Comparison of ENCODE assay signal across 11 cellular contexts in genomic region chr5:157549954-157550549, GRCh38. TPM values are rescaled to one million over a fixed set of nuclear protein-coding genes. Genes with fewer than 3 reads are reported as not detected.
A peak's percentile ranks its signal among the peaks of the same experiment; 100 is the strongest.
DNase-seq lines count a peak whose midpoint lies in the region; ATAC-seq and TF ChIP-seq lines count a peak whose summit lies in the region.
"Had no signal": no experiment of that assay in that cellular context is flagged by ENCODE, and none has a peak within 500 bp of the region (broad histone marks: within the 10 kb centered on the region; RNA-seq: fewer than 3 reads in every experiment).

No MANE protein-coding gene starts in this region.

- H3K4me1 ChIP-seq in PC-3 (ENCODE audit: insufficient read depth, low read length) (peaks cover 49% of the 10 kb centered on the region), sigmoid colon (peaks cover 0 to 81% (median 72%) of the 10 kb centered on the region in 4 donors), ovary (ENCODE audit: insufficient read depth) (peaks cover 3% of the 10 kb centered on the region)

- no peaks in the 10 kb centered on the region for H3K27me3 Mint-ChIP-seq in activated CD4-positive, alpha-beta T cell treated with anti-CD3 and anti-CD28 coated beads for 36 hours
- H3K27me3 Mint-ChIP-seq in effector memory CD8-positive, alpha-beta T cell: no peaks in the 10 kb centered on the region

- ATAC-seq in activated CD4-positive, alpha-beta T cell treated with anti-CD3 and anti-CD28 coated beads for 36 hours: peak; percentile 5
- ATAC-seq in PC-3: no peak
- no peak for ATAC-seq in effector memory CD8-positive, alpha-beta T cell (replicated peaks)
- ATAC-seq in left lobe of liver: no peak
- no peak for ATAC-seq in GM18858 (IDR thresholded peaks at IDR 0.05; ENCODE audit: unreplicated experiment)
- ATAC-seq: body of pancreas had no signal

- H3K27me3 ChIP-seq in PC-3 (ENCODE audit: low read length) (no peaks in the 10 kb centered on the region), sigmoid colon (no peaks in the 10 kb centered on the region), ovary (no peaks in the 10 kb centered on the region)
- H3K27me3 ChIP-seq: body of pancreas, tibial nerve had no signal

- H3K4me3 ChIP-seq in PC-3 (ENCODE audit: low read length) (no peak overlapping the region), sigmoid colon (no peak overlapping the region), ovary (no peak overlapping the region)
- H3K4me3 ChIP-seq: body of pancreas, tibial nerve had no signal

- no peaks in the 10 kb centered on the region for H3K9me2 ChIP-seq in PC-3 (replicated peaks; ENCODE audit: low read length)

- H3K4me1 Mint-ChIP-seq in activated CD4-positive, alpha-beta T cell treated with anti-CD3 and anti-CD28 coated beads for 36 hours: peaks cover 79% of the 10 kb centered on the region
- peaks cover 34 to 59% of the 10 kb centered on the region in 2 donors for H3K4me1 Mint-ChIP-seq in effector memory CD8-positive, alpha-beta T cell (ENCODE audit: low read depth in 2 of 2)

- H3F3A ChIP-seq in PC-3 (ENCODE audit: low read length, unreplicated experiment): no peaks in the 10 kb centered on the region

- CTCF ChIA-PET in activated CD4-positive, alpha-beta T cell treated with anti-CD3 and anti-CD28 coated beads for 36 hours (lab: Charles Lee): interaction anchor here (0.7 to 1.6 kb wide), 5 partner anchors 8 to 207 kb away, joined by 3 to 4 read pairs (median 3); no protein-coding TSS in a partner anchor
- CTCF ChIA-PET in PC-3 (lab: Charles Lee): no interaction called here

- peak overlapping the region; percentile 41 for H3K4me2 ChIP-seq in PC-3 (ENCODE audit: low read length)
- H3K4me2 ChIP-seq: KMS-11 had no signal

- intact Hi-C loops in activated CD4-positive, alpha-beta T cell treated with anti-CD3 and anti-CD28 coated beads for 36 hours (cut with DNase I, micrococcal nuclease): no loop called here
- intact Hi-C loops in PC-3 (cut with micrococcal nuclease): loop anchor here (2.0 to 5.0 kb wide), 2 partner anchors 25 to 38 kb away; partner anchors contain the start of gene ADAM19
- intact Hi-C loops in sigmoid colon (cut with DNase I): no loop called here
- intact Hi-C loops in ovary (cut with DNase I): no loop called here

- H3K36me3 ChIP-seq in PC-3 (ENCODE audit: low read depth, low read length) (peaks cover 55% of the 10 kb centered on the region), sigmoid colon (no peaks in the 10 kb centered on the region), ovary (no peaks in the 10 kb centered on the region)
- H3K36me3 ChIP-seq: tibial nerve had no signal

- peak overlapping the region; percentile 51 for H3K27ac Mint-ChIP-seq in activated CD4-positive, alpha-beta T cell treated with anti-CD3 and anti-CD28 coated beads for 36 hours
- H3K27ac Mint-ChIP-seq in effector memory CD8-positive, alpha-beta T cell: peak overlapping the region in 1 of 2 donors; percentile 76

- no TSS peak for BruUV-seq in PC-3 (replicated peaks; lab: Mats Ljungman, UMichigan)

- peaks cover 99% of the 10 kb centered on the region for H3K79me2 ChIP-seq in PC-3 (ENCODE audit: low read length)

- no peak for DNase-seq in activated CD4-positive, alpha-beta T cell treated with anti-CD3 and anti-CD28 coated beads for 36 hours
- no peak for DNase-seq in activated CD4-positive, alpha-beta T cell treated with anti-CD3 and anti-CD28 coated beads for 1 hour
- DNase-seq in PC-3 (peak; percentile 50), sigmoid colon (no peak), ovary (no peak), left lobe of liver (ENCODE audit: low spot score) (no peak)
- no peak for DNase-seq in effector memory CD8-positive, alpha-beta T cell
- DNase-seq: body of pancreas had no signal

- H3K9me3 Mint-ChIP-seq in activated CD4-positive, alpha-beta T cell treated with anti-CD3 and anti-CD28 coated beads for 36 hours (ENCODE audit: low read depth): no peaks in the 10 kb centered on the region
- no peaks in the 10 kb centered on the region for H3K9me3 Mint-ChIP-seq in effector memory CD8-positive, alpha-beta T cell

- H3K27ac ChIP-seq in PC-3 (ENCODE audit: low read length) (peak overlapping the region; percentile 70), sigmoid colon (peak overlapping the region; percentile 79 to 95 (median 86)), ovary (no peak overlapping the region)
- H3K27ac ChIP-seq: body of pancreas, KMS-11 had no signal

- no peak for TF ChIP-seq EP300 in sigmoid colon (IDR thresholded peaks at IDR 0.05)
- no peak for TF ChIP-seq EP300 in ovary (IDR thresholded peaks at IDR 0.05)

- no peak overlapping the region for H2AFZ ChIP-seq in PC-3 (ENCODE audit: low read length)

- TF ChIP-seq CTCF in PC-3 (conservative IDR thresholded peaks at IDR 0.05; ENCODE audit: low read depth, low read length) (no peak), sigmoid colon (IDR thresholded peaks at IDR 0.05) (no peak), ovary (IDR thresholded peaks at IDR 0.05) (no peak)

- H3K9ac ChIP-seq in PC-3 (ENCODE audit: low read length): no peak overlapping the region
- H3K9ac ChIP-seq: KMS-11 had no signal

- no peak for TF ChIP-seq POLR2A in sigmoid colon (IDR thresholded peaks at IDR 0.05)
- TF ChIP-seq POLR2A in ovary (IDR thresholded peaks at IDR 0.05): no peak

- H3K9me3 ChIP-seq in PC-3 (ENCODE audit: low read length): no peaks in the 10 kb centered on the region
- H3K9me3 ChIP-seq in sigmoid colon: no peaks in the 10 kb centered on the region
- no peaks in the 10 kb centered on the region for H3K9me3 ChIP-seq in ovary
- H3K9me3 ChIP-seq: body of pancreas, tibial nerve had no signal

- peak overlapping the region; percentile 19 for H3K4me3 Mint-ChIP-seq in activated CD4-positive, alpha-beta T cell treated with anti-CD3 and anti-CD28 coated beads for 36 hours
- peak overlapping the region; percentile 32 to 57 for H3K4me3 Mint-ChIP-seq in effector memory CD8-positive, alpha-beta T cell

- H3K36me3 Mint-ChIP-seq in activated CD4-positive, alpha-beta T cell treated with anti-CD3 and anti-CD28 coated beads for 36 hours (ENCODE audit: low read depth): peaks cover 29% of the 10 kb centered on the region
- H3K36me3 Mint-ChIP-seq in effector memory CD8-positive, alpha-beta T cell (ENCODE audit: insufficient read depth): peaks cover 12% of the 10 kb centered on the region

- 84 to 86% methylated on average over 5 of the region's 5 CpGs for WGBS in sigmoid colon, 2 donors
- 85 to 87% (median 85%) methylated on average over 5 of the region's 5 CpGs for WGBS in ovary, 3 donors

- POLR2A ChIA-PET in activated CD4-positive, alpha-beta T cell treated with anti-CD3 and anti-CD28 coated beads for 36 hours (lab: Charles Lee): no interaction called here
- POLR2A ChIA-PET in PC-3 (lab: Charles Lee; ENCODE audit: unreplicated experiment): interaction anchor here (0.6 kb wide), 1 partner anchor 12 kb away, joined by 3 read pairs; no protein-coding TSS in a partner anchor

- H4K20me1 ChIP-seq in PC-3 (ENCODE audit: low read length): no peaks in the 10 kb centered on the region

RNA-seq across cellular contexts. Expression of gene ADAM19, which starts 25.5 kb away (rescaled TPM):
- total RNA-seq in activated CD4-positive, alpha-beta T cell treated with anti-CD3 and anti-CD28 coated beads for 36 hours: 10 to 100 TPM; 63.6 to 69.5 TPM
- total RNA-seq in PC-3 (2014; rRNA removed) (115 and 130 TPM in 2 replicates), sigmoid colon (10 to 100 TPM; 18.8 to 53.2 (median 35.0) TPM), ovary (10 to 100 TPM in 2 of 7 donors, 1 to 10 TPM in 5; 1.7 to 11.6 (median 3.0) TPM), left lobe of liver (2.9 TPM)
- polyA plus RNA-seq in sigmoid colon (10 to 100 TPM in 1 of 3 donors, 1 to 10 TPM in 2; 1.2 to 16.3 (median 1.2) TPM), ovary (10 to 100 TPM in 1 of 2 donors, 1 to 10 TPM in 1; 1.6 to 10.1 TPM)

Comparison
In these comparisons a context has a peak if more than half of its experiments do, and no peak if none do; other contexts are left out.
1. H3K27ac ChIP-seq: peak in PC-3 (single experiment) and sigmoid colon (4 of 4); none in ovary (0 of 2).